In genomic region chr20:38471987-38472512, GRCh38 we compare ENCODE assay signal across 1 cellular context.
TF ChIP-seq lines count a peak whose summit lies in the region.

No MANE protein-coding gene starts in this region.

TF ChIP-seq in HepG2, 621 proteins besides CTCF, POLR2A, EP300 and RAD21 (continued from another document):
- no peak for TF ChIP-seq RNF219 (CRISPR knock-in tag; IDR thresholded peaks at IDR 0.05)
- no peak for TF ChIP-seq STAT5B (CRISPR knock-in tag; IDR thresholded peaks at IDR 0.05)
- TF ChIP-seq ZNF18 (CRISPR knock-in tag; IDR thresholded peaks at IDR 0.05; ENCODE audit: insufficient replicate concordance), result peak; percentile 61
- no peak for TF ChIP-seq RELA (CRISPR knock-in tag; IDR thresholded peaks at IDR 0.05)
- TF ChIP-seq ZNF619 (CRISPR knock-in tag; IDR thresholded peaks at IDR 0.05), result peak; percentile 71; the same call in 1 of the 2 replicates
- TF ChIP-seq ZSCAN29 (CRISPR knock-in tag; conservative IDR thresholded peaks at IDR 0.05), result peak; percentile 87; the same call in 1 of the 2 replicates
